11 cellular contexts compared by ENCODE assay signal in the genomic region with DNA sequence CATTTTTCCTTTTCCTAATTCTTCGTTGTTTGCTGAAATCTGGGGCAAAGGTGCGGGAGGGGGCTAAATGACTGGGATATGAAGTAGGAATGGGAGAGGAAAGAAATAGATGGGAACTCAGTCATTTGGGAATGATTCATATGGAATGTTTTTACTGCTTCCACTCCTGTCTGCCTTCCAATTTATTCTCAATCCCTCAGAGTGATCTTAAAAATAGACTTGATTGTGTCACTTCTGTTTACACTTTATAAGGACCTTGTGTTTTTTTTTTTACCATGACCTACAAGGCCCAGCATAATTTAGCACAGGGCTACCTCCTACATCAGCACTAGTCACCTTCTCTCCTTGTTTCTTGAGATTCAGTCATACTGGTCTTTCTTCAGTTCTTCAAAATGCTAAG.
DNase-seq lines count a peak whose midpoint lies in the region; ATAC-seq, FAIRE-seq and TF ChIP-seq lines count a peak whose summit lies in the region.
"Had no signal": no experiment of that assay in that cellular context is flagged by ENCODE, and none has a peak within 500 bp of the region (broad histone marks: within the 10 kb centered on the region; RNA-seq: fewer than 3 reads in every experiment).

No MANE protein-coding gene starts in this region.

- CTCF ChIA-PET in A549 (lab: Yijun Ruan, JAX) = no interaction called here
- CTCF ChIA-PET in CD8-positive, alpha-beta memory T cell (lab: Charles Lee) = no interaction called here
- CTCF ChIA-PET in activated CD4-positive, alpha-beta memory T cell treated with anti-CD3 and anti-CD28 coated beads for 36 hours (lab: Charles Lee) = interaction anchor here (1.3 kb wide), 1 partner anchor 10 kb away, joined by 3 read pairs; no protein-coding TSS in a partner anchor

- no peak overlapping the region for H3K14ac ChIP-seq in mesenchymal stem cell (ENCODE audit: low read length in 2 of 2)

- H3K4me2 ChIP-seq in A549 = peak overlapping the region; percentile 77
- H3K4me2 ChIP-seq in mesenchymal stem cell (ENCODE audit: low read length, poor library complexity, severe bottlenecking) = no peak overlapping the region
- H3K4me2 ChIP-seq: BLaER1 treated with 17β-estradiol and CSF1 and Interleukin-3, amounts not matched to agents 10 nM and 100 nM; KMS-11 had no signal

- H3K4me3 Mint-ChIP-seq in CD8-positive, alpha-beta memory T cell = no peak overlapping the region
- no peak overlapping the region for H3K4me3 Mint-ChIP-seq in activated CD4-positive, alpha-beta memory T cell treated with anti-CD3 and anti-CD28 coated beads for 36 hours

- H3K27me3 ChIP-seq in mesenchymal stem cell (ENCODE audit: control insufficient read depth in 1 of 2, insufficient read depth in 1 of 2, low read length in 2 of 2) (no peaks in the 10 kb centered on the region), spleen (replicated peaks in 1 of 7) (no peaks in the 10 kb centered on the region)
- no peaks in the 10 kb centered on the region for H3K27me3 ChIP-seq in CD8-positive, alpha-beta memory T cell (ENCODE audit: insufficient read depth, low read length, poor library complexity, severe bottlenecking)
- H3K27me3 ChIP-seq: BLaER1 treated with 17β-estradiol and CSF1 and Interleukin-3, amounts not matched to agents 10 nM and 100 nM; transverse colon had no signal

- H3K36me3 ChIP-seq in mesenchymal stem cell (ENCODE audit: control insufficient read depth in 1 of 2, insufficient read depth in 2 of 2, low read depth in 1 of 2, low read length in 2 of 2) = peaks cover 7 to 59% of the 10 kb centered on the region in 2 experiments
- peaks cover 0 to 94% (median 40%) of the 10 kb centered on the region in 6 donors for H3K36me3 ChIP-seq in spleen
- H3K36me3 ChIP-seq in CD8-positive, alpha-beta memory T cell (ENCODE audit: insufficient read depth, low read length) = peaks cover 6% of the 10 kb centered on the region

- H3K23ac ChIP-seq in mesenchymal stem cell (ENCODE audit: low read length in 2 of 2) = no peak overlapping the region

- ATAC-seq in A549 = peak; percentile 70 to 86

- intact Hi-C loops in spleen (cut with DNase I; ENCODE audit: low total_unique reads) = no loop called here
- intact Hi-C loops in activated CD4-positive, alpha-beta memory T cell treated with anti-CD3 and anti-CD28 coated beads for 36 hours (cut with micrococcal nuclease) = no loop called here

- H2BK12ac ChIP-seq in mesenchymal stem cell (ENCODE audit: low read length in 2 of 2) = no peak overlapping the region

- H3K27ac ChIP-seq in A549 (peak overlapping the region; percentile 57 to 62), mesenchymal stem cell (ENCODE audit: low read length, poor library complexity, severe bottlenecking) (peak overlapping the region; percentile 29), spleen (peak overlapping the region in 2 of 8 donors; percentile 26 to 31)
- H3K27ac ChIP-seq in CD8-positive, alpha-beta memory T cell (ENCODE audit: low read depth, low read length) = no peak overlapping the region
- H3K27ac ChIP-seq: BLaER1 treated with 17β-estradiol and CSF1 and Interleukin-3, amounts not matched to agents 10 nM and 100 nM; KMS-11; transverse colon had no signal

- no peaks in the 10 kb centered on the region for H3K27me3 Mint-ChIP-seq in CD8-positive, alpha-beta memory T cell
- no peaks in the 10 kb centered on the region for H3K27me3 Mint-ChIP-seq in activated CD4-positive, alpha-beta memory T cell treated with anti-CD3 and anti-CD28 coated beads for 36 hours

- no peak overlapping the region for H2AK5ac ChIP-seq in mesenchymal stem cell (ENCODE audit: low read length, severe bottlenecking)

- no peak overlapping the region for H2BK120ac ChIP-seq in mesenchymal stem cell (ENCODE audit: low read depth, low read length)

- peaks cover 4 to 60% (median 22%) of the 10 kb centered on the region in 3 donors for H3K36me3 Mint-ChIP-seq in CD8-positive, alpha-beta memory T cell
- H3K36me3 Mint-ChIP-seq in activated CD4-positive, alpha-beta memory T cell treated with anti-CD3 and anti-CD28 coated beads for 36 hours = peaks cover 22% of the 10 kb centered on the region

- peak overlapping the region in 4 of 8 donors; percentile 1 to 92 (median 32) for H3K27ac Mint-ChIP-seq in CD8-positive, alpha-beta memory T cell
- H3K27ac Mint-ChIP-seq in activated CD4-positive, alpha-beta memory T cell treated with anti-CD3 and anti-CD28 coated beads for 36 hours = no peak overlapping the region

- H3K9me3 Mint-ChIP-seq in CD8-positive, alpha-beta memory T cell = no peaks in the 10 kb centered on the region
- no peaks in the 10 kb centered on the region for H3K9me3 Mint-ChIP-seq in activated CD4-positive, alpha-beta memory T cell treated with anti-CD3 and anti-CD28 coated beads for 36 hours

- no peak overlapping the region for H2BK5ac ChIP-seq in mesenchymal stem cell (ENCODE audit: low read depth, low read length, poor library complexity, severe bottlenecking)

- no peaks in the 10 kb centered on the region for H3K9me3 ChIP-seq in A549
- H3K9me3 ChIP-seq in mesenchymal stem cell (ENCODE audit: control insufficient read depth, low read length) = no peaks in the 10 kb centered on the region
- no peaks in the 10 kb centered on the region for H3K9me3 ChIP-seq in spleen
- H3K9me3 ChIP-seq in CD8-positive, alpha-beta memory T cell (ENCODE audit: low read length) = no peaks in the 10 kb centered on the region
- H3K9me3 ChIP-seq: BLaER1 treated with 17β-estradiol and CSF1 and Interleukin-3, amounts not matched to agents 10 nM and 100 nM; transverse colon had no signal

- peak overlapping the region; percentile 45 for H3K9ac ChIP-seq in mesenchymal stem cell (ENCODE audit: low read length)
- H3K9ac ChIP-seq: BLaER1 treated with 17β-estradiol and CSF1 and Interleukin-3, amounts not matched to agents 10 nM and 100 nM; KMS-11 had no signal

- H3K79me1 ChIP-seq in mesenchymal stem cell (replicated peaks; ENCODE audit: low read length, poor library complexity, severe bottlenecking) = peaks cover 3% of the 10 kb centered on the region

- POLR2A ChIA-PET in A549 (lab: Yijun Ruan, JAX) = interaction anchor here (2.4 kb wide), 1 partner anchor 98 kb away, joined by 13 read pairs; the partner anchor contains the start of genes KLLN and PTEN
- POLR2A ChIA-PET in CD8-positive, alpha-beta memory T cell (lab: Charles Lee) = no interaction called here
- POLR2A ChIA-PET in activated CD4-positive, alpha-beta memory T cell treated with anti-CD3 and anti-CD28 coated beads for 36 hours (lab: Charles Lee) = no interaction called here

- H3K4me3 ChIP-seq in A549 (peak overlapping the region; percentile 18; the same call in 1 of the 3 replicates), choroid plexus epithelial cell (ENCODE audit: low read depth, low read length) (no peak overlapping the region), mesenchymal stem cell (ENCODE audit: insufficient read depth in 1 of 2, low read depth in 1 of 2, low read length in 2 of 2) (peak overlapping the region in 1 of 2 experiments; percentile 21), spleen (no peak overlapping the region)
- no peak overlapping the region for H3K4me3 ChIP-seq in CD8-positive, alpha-beta memory T cell (ENCODE audit: low read length)
- H3K4me3 ChIP-seq: BLaER1 treated with 17β-estradiol and CSF1 and Interleukin-3, amounts not matched to agents 10 nM and 100 nM; transverse colon had no signal

- no peak overlapping the region for H2BK15ac ChIP-seq in mesenchymal stem cell (ENCODE audit: low read depth, poor library complexity, severe bottlenecking)

- H3K4me1 ChIP-seq in A549 = peaks cover 36% of the 10 kb centered on the region
- no peaks in the 10 kb centered on the region for H3K4me1 ChIP-seq in mesenchymal stem cell (ENCODE audit: control insufficient read depth, insufficient read depth, low read depth, low read length)
- peaks cover 0 to 25% (median under 1%) of the 10 kb centered on the region in 6 donors for H3K4me1 ChIP-seq in spleen
- no peaks in the 10 kb centered on the region for H3K4me1 ChIP-seq in CD8-positive, alpha-beta memory T cell (ENCODE audit: insufficient read depth, low read length)
- H3K4me1 ChIP-seq: BLaER1 treated with 17β-estradiol and CSF1 and Interleukin-3, amounts not matched to agents 10 nM and 100 nM had no signal

- TF ChIP-seq EP300 in A549 (IDR thresholded peaks at IDR 0.05) = peak in 1 of 2 experiments; percentile 14; a peak in 1 of 5 replicates

- TF ChIP-seq POLR2A in A549 (IDR thresholded peaks at IDR 0.05; ENCODE audit: low read length) = no peak
- no peak for TF ChIP-seq POLR2A in spleen (IDR thresholded peaks at IDR 0.05)

- H2AFZ ChIP-seq in mesenchymal stem cell (ENCODE audit: low read depth, low read length) = no peak overlapping the region

- H3K18ac ChIP-seq in mesenchymal stem cell (ENCODE audit: low read depth in 1 of 2, low read length in 2 of 2) = no peak overlapping the region

- H3K4ac ChIP-seq in mesenchymal stem cell (ENCODE audit: low read depth in 1 of 2, low read length in 2 of 2) = no peak overlapping the region

- H4K8ac ChIP-seq in mesenchymal stem cell (ENCODE audit: low read length) = no peak overlapping the region

- peaks cover 12 to 28% (median 22%) of the 10 kb centered on the region in 3 donors for H3K4me1 Mint-ChIP-seq in CD8-positive, alpha-beta memory T cell
- no peaks in the 10 kb centered on the region for H3K4me1 Mint-ChIP-seq in activated CD4-positive, alpha-beta memory T cell treated with anti-CD3 and anti-CD28 coated beads for 36 hours (ENCODE audit: low read depth)

- H4K91ac ChIP-seq in mesenchymal stem cell (ENCODE audit: low read length) = no peak overlapping the region

- peak; percentile 13 for FAIRE-seq in A549 (lab: Jason Lieb, UNC)

- TF ChIP-seq RAD21 in A549 (conservative IDR thresholded peaks at IDR 0.05 in 1 of 2, IDR thresholded peaks at IDR 0.05 in 1 of 2) = peak in 1 of 2 experiments; percentile 34; a peak in 3 of 5 replicates

- 8% methylated on average over 2 of the region's 2 CpGs for WGBS in A549 (ENCODE audit: missing lambda C conversion rate)
- 10% methylated on average over 2 of the region's 2 CpGs for WGBS in mesenchymal stem cell
- WGBS in spleen, 5 donors = 48 to 71% (median 50%) methylated on average over 2 of the region's 2 CpGs

- TF ChIP-seq CTCF in A549 (IDR thresholded peaks at IDR 0.05) (no peak), choroid plexus epithelial cell (conservative IDR thresholded peaks at IDR 0.05; ENCODE audit: low read depth, low read length) (no peak), spleen (IDR thresholded peaks at IDR 0.05 in 8 of 11, conservative IDR thresholded peaks at IDR 0.05 in 3 of 11) (no peak)

- peak in 1 of 2 experiments; percentile 60 for DNase-seq in A549 (ENCODE audit: low read depth in 1 of 2, low spot score in 1 of 2)
- DNase-seq in HS-5 (ENCODE audit: low read depth) = peak; percentile 68
- peak; percentile 34 for DNase-seq in choroid plexus epithelial cell (ENCODE audit: low read depth)
- peak; percentile 72 for DNase-seq in mesenchymal stem cell
- no peak for DNase-seq in spleen
- DNase-seq in D341Med (ENCODE audit: low spot score) = no peak
- DNase-seq in CD8-positive, alpha-beta memory T cell = no peak
- DNase-seq in activated CD4-positive, alpha-beta memory T cell treated with anti-CD3 and anti-CD28 coated beads for 36 hours = no peak
- DNase-seq: transverse colon had no signal

TF ChIP-seq in A549, 52 proteins besides CTCF, POLR2A, EP300 and RAD21 (continues in another document):
- TF ChIP-seq GATA3 (IDR thresholded peaks at IDR 0.05; ENCODE audit: borderline replicate concordance) = no peak
- TF ChIP-seq JUN (IDR thresholded peaks at IDR 0.05) = peak in 1 of 2 experiments; percentile 66; a peak in 1 of 5 replicates
- no peak for TF ChIP-seq KDM5A (IDR thresholded peaks at IDR 0.05)
- TF ChIP-seq ZC3H11A (IDR thresholded peaks at IDR 0.05) = no peak

Comparison
In these comparisons a context has a peak if more than half of its experiments do, and no peak if none do; other contexts are left out.
1. DNase-seq: peak in HS-5 (single experiment), choroid plexus epithelial cell (single experiment) and mesenchymal stem cell (single experiment); none in spleen (single experiment), D341Med (single experiment), CD8-positive, alpha-beta memory T cell (0 of 5) and activated CD4-positive, alpha-beta memory T cell treated with anti-CD3 and anti-CD28 coated beads for 36 hours (single experiment).